In genomic region chr11:80156062-80156461, GRCh38 we compare ENCODE assay signal across 35 cellular contexts.
"Had no signal": no experiment of that assay in that cellular context is flagged by ENCODE, and none has a peak within 500 bp of the region (broad histone marks: within the 10 kb centered on the region; RNA-seq: fewer than 3 reads in every experiment).

No MANE protein-coding gene starts in this region.

- H3K9me3 Mint-ChIP-seq: activated B cell treated with CpG ODN at 0.5 μM for 24 hours; activated CD4-positive, alpha-beta memory T cell treated with anti-CD3 and anti-CD28 coated beads for 36 hours; activated CD4-positive, alpha-beta T cell treated with anti-CD3 and anti-CD28 coated beads, Interleukin-2, amount 10 ng/mL, durations not matched to agents 24 days and 14 days; activated naive CD8-positive, alpha-beta T cell treated with anti-CD3 and anti-CD28 coated beads for 36 hours; activated T-helper 1 cell treated with anti-CD3 and anti-CD28 coated beads, Interleukin-12 subunit alpha, Interleukin-12 subunit beta, Interleukin-2, Interleukin-4 antibody, amounts not matched to agents 30 ng/mL and 10 ng/mL and 1 ng/mL, durations not matched to agents 14 hours and 24 hours and 36 hours; T-helper 2 cell treated with Interferon-gamma antibody and Interleukin-4, amounts not matched to agents 5 μg/mL and 100 μg/mL, for 36 hours had no signal

- H3K4me1 Mint-ChIP-seq: activated B cell treated with CpG ODN at 0.5 μM for 24 hours; activated CD4-positive, alpha-beta T cell treated with anti-CD3 and anti-CD28 coated beads, Interleukin-2, amount 10 ng/mL, durations not matched to agents 24 days and 14 days; activated naive CD8-positive, alpha-beta T cell treated with anti-CD3 and anti-CD28 coated beads for 36 hours; activated T-helper 17 cell treated with anti-CD3 and anti-CD28 coated beads, Interleukin-2, amount 50 U/mL, for 72 hours had no signal

- FAIRE-seq: astrocyte, TTC549 had no signal

- H3K4me1 ChIP-seq: adrenal gland, body of pancreas, breast epithelium had no signal

- H3K27ac ChIP-seq: adrenal gland, body of pancreas, brain microvascular endothelial cell, breast epithelium, VCaP had no signal

- DNase-seq: activated B cell treated with CpG ODN at 0.5 μM for 24 hours; activated CD4-positive, alpha-beta memory T cell treated with anti-CD3 and anti-CD28 coated beads for 36 hours; activated CD4-positive, alpha-beta T cell treated with anti-CD3 and anti-CD28 coated beads for 4 hours; activated CD4-positive, alpha-beta T cell treated with anti-CD3 and anti-CD28 coated beads, Interleukin-2, amount 10 ng/mL, durations not matched to agents 24 days and 14 days; activated CD4-positive, alpha-beta T cell treated with anti-CD3 and anti-CD28 coated beads, Interleukin-2, amount 50 U/mL, for 1 hour; activated CD4-positive, alpha-beta T cell treated with anti-CD3 and anti-CD28 coated beads, Interleukin-2, amount 50 U/mL, for 4 hours; activated CD4-positive, CD25-positive, alpha-beta regulatory T cell treated with anti-CD3 and anti-CD28 coated beads, Interleukin-2, amount 50 U/mL, for 72 hours; activated CD8-positive, alpha-beta memory T cell treated with anti-CD3 and anti-CD28 coated beads, Interleukin-2, amount 50 U/mL, for 4 hours; activated CD8-positive, alpha-beta T cell treated with anti-CD3 and anti-CD28 coated beads for 36 hours; activated effector memory CD4-positive, alpha-beta T cell treated with anti-CD3 and anti-CD28 coated beads, Interleukin-2, amount 50 U/mL, for 16 hours; activated gamma-delta T cell treated with Interleukin-2 at 50 U/mL for 16 hours; activated naive CD4-positive, alpha-beta T cell; activated naive CD4-positive, alpha-beta T cell treated with anti-CD3 and anti-CD28 coated beads for 36 hours; activated naive CD4-positive, alpha-beta T cell treated with anti-CD3 and anti-CD28 coated beads, Interleukin-2, amount 50 U/mL, for 16 hours; activated naive CD8-positive, alpha-beta T cell treated with anti-CD3 and anti-CD28 coated beads for 36 hours; activated T-cell treated with anti-CD3 and anti-CD28 coated beads for 4 hours; activated T-cell treated with anti-CD3 and anti-CD28 coated beads, Interleukin-2, amount 50 U/mL, for 1 hour; activated T-cell treated with anti-CD3 and anti-CD28 coated beads, Interleukin-2, amount 50 U/mL, for 4 hours; activated T-cell treated with anti-CD3 and anti-CD28 coated beads, Interleukin-2, amount 50 U/mL, for 72 hours; amniotic stem cell; aorta; body of pancreas; central memory CD4-positive, alpha-beta T cell; T-helper 2 cell; T-helper 9 cell had no signal

- H3K27ac Mint-ChIP-seq: activated B cell treated with CpG ODN at 0.5 μM for 24 hours; activated CD4-positive, alpha-beta memory T cell treated with anti-CD3 and anti-CD28 coated beads for 36 hours; activated CD4-positive, alpha-beta T cell treated with anti-CD3 and anti-CD28 coated beads, Interleukin-2, amount 10 ng/mL, durations not matched to agents 24 days and 14 days; activated CD8-positive, alpha-beta T cell treated with anti-CD3 and anti-CD28 coated beads for 36 hours; activated naive CD4-positive, alpha-beta T cell treated with anti-CD3 and anti-CD28 coated beads for 36 hours; activated naive CD4-positive, alpha-beta T cell treated with anti-CD3 and anti-CD28 coated beads, Interleukin-2, amount 50 U/mL, for 72 hours; activated naive CD8-positive, alpha-beta T cell treated with anti-CD3 and anti-CD28 coated beads for 36 hours; activated T-cell treated with anti-CD3 and anti-CD28 coated beads, Interleukin-2, amount 50 U/mL, for 72 hours; activated T-helper 1 cell treated with anti-CD3 and anti-CD28 coated beads, Interleukin-12 subunit alpha, Interleukin-12 subunit beta, Interleukin-2, Interleukin-4 antibody, amounts not matched to agents 30 ng/mL and 10 ng/mL and 1 ng/mL, durations not matched to agents 14 hours and 24 hours and 36 hours; activated T-helper 17 cell treated with anti-CD3 and anti-CD28 coated beads, Interleukin-2, amount 50 U/mL, for 72 hours; T-helper 2 cell treated with Interferon-gamma antibody and Interleukin-4, amounts not matched to agents 5 μg/mL and 100 μg/mL, for 36 hours had no signal

- H3K9me3 ChIP-seq: adrenal gland, body of pancreas, breast epithelium had no signal

- H3K36me3 Mint-ChIP-seq: activated CD4-positive, alpha-beta memory T cell treated with anti-CD3 and anti-CD28 coated beads for 36 hours; activated naive CD4-positive, alpha-beta T cell treated with anti-CD3 and anti-CD28 coated beads, Interleukin-2, amount 50 U/mL, for 72 hours; activated naive CD8-positive, alpha-beta T cell treated with anti-CD3 and anti-CD28 coated beads for 36 hours had no signal

- H3K4me3 ChIP-seq: adrenal gland, body of pancreas, breast epithelium had no signal

- H3K36me3 ChIP-seq: adrenal gland, brain microvascular endothelial cell, breast epithelium had no signal

- ATAC-seq: activated CD8-positive, alpha-beta T cell treated with anti-CD3 and anti-CD28 coated beads for 36 hours; activated naive CD4-positive, alpha-beta T cell treated with anti-CD3 and anti-CD28 coated beads, Interleukin-2, amount 50 U/mL, for 72 hours; activated T-cell treated with anti-CD3 and anti-CD28 coated beads, Interleukin-2, amount 50 U/mL, for 4 hours; activated T-cell treated with anti-CD3 and anti-CD28 coated beads, Interleukin-2, amount 50 U/mL, for 72 hours; activated T-helper 17 cell treated with anti-CD3 and anti-CD28 coated beads, Interleukin-2, amount 50 U/mL, for 72 hours; body of pancreas had no signal

- H3K27me3 ChIP-seq: adrenal gland, body of pancreas, brain microvascular endothelial cell, breast epithelium had no signal

- H3K4me3 Mint-ChIP-seq: activated B cell treated with CpG ODN at 0.5 μM for 24 hours; activated CD4-positive, alpha-beta memory T cell treated with anti-CD3 and anti-CD28 coated beads for 36 hours; activated CD4-positive, alpha-beta T cell treated with anti-CD3 and anti-CD28 coated beads, Interleukin-2, amount 10 ng/mL, durations not matched to agents 24 days and 14 days; activated CD8-positive, alpha-beta T cell treated with anti-CD3 and anti-CD28 coated beads for 36 hours; activated naive CD4-positive, alpha-beta T cell treated with anti-CD3 and anti-CD28 coated beads for 36 hours; activated naive CD8-positive, alpha-beta T cell treated with anti-CD3 and anti-CD28 coated beads for 36 hours; activated T-cell treated with anti-CD3 and anti-CD28 coated beads, Interleukin-2, amount 50 U/mL, for 4 hours; activated T-cell treated with anti-CD3 and anti-CD28 coated beads, Interleukin-2, amount 50 U/mL, for 72 hours; activated T-helper 1 cell treated with anti-CD3 and anti-CD28 coated beads, Interleukin-12 subunit alpha, Interleukin-12 subunit beta, Interleukin-2, Interleukin-4 antibody, amounts not matched to agents 30 ng/mL and 10 ng/mL and 1 ng/mL, durations not matched to agents 14 hours and 24 hours and 36 hours; activated T-helper 17 cell treated with anti-CD3 and anti-CD28 coated beads, Interleukin-2, amount 50 U/mL, for 72 hours; T-helper 2 cell treated with Interferon-gamma antibody and Interleukin-4, amounts not matched to agents 5 μg/mL and 100 μg/mL, for 36 hours had no signal

- H3K27me3 Mint-ChIP-seq: activated B cell treated with CpG ODN at 0.5 μM for 24 hours; activated CD4-positive, alpha-beta memory T cell treated with anti-CD3 and anti-CD28 coated beads for 36 hours; activated CD4-positive, alpha-beta T cell treated with anti-CD3 and anti-CD28 coated beads, Interleukin-2, amount 10 ng/mL, durations not matched to agents 24 days and 14 days; activated CD8-positive, alpha-beta T cell treated with anti-CD3 and anti-CD28 coated beads for 36 hours; activated naive CD8-positive, alpha-beta T cell treated with anti-CD3 and anti-CD28 coated beads for 36 hours; activated T-helper 17 cell treated with anti-CD3 and anti-CD28 coated beads, Interleukin-2, amount 50 U/mL, for 72 hours had no signal
